Comparison of ENCODE assay signal across 6 cellular contexts in genomic region chr11:87015645-87016044, GRCh38.
"Had no signal": no experiment of that assay in that cellular context is flagged by ENCODE, and none has a peak within 500 bp of the region (broad histone marks: within the 10 kb centered on the region; RNA-seq: fewer than 3 reads in every experiment).

No MANE protein-coding gene starts in this region.

- H3K27ac Mint-ChIP-seq: IgD-negative memory B cell had no signal

- DNase-seq: IMR-90, KBM-7, KG1 had no signal

- H3K9me3 Mint-ChIP-seq: IgD-negative memory B cell had no signal

- H3K4me3 ChIP-seq: K562 had no signal

- H3K4me3 Mint-ChIP-seq: IgD-negative memory B cell had no signal

- H3K27ac ChIP-seq: HL-60 had no signal

- H3K4me1 Mint-ChIP-seq: IgD-negative memory B cell had no signal
